ENCODE assay signal across 22 cellular contexts in genomic region chr1:70717211-70717610, GRCh38.
"Had no signal": no experiment of that assay in that cellular context is flagged by ENCODE, and none has a peak within 500 bp of the region (broad histone marks: within the 10 kb centered on the region; RNA-seq: fewer than 3 reads in every experiment).

No MANE protein-coding gene starts in this region.

- H3K4me1 ChIP-seq: colonic mucosa, gastrocnemius medialis, left lung, lower lobe of right lung had no signal

- H3K27ac ChIP-seq: colonic mucosa, epithelial cell of prostate, gastrocnemius medialis, heart right ventricle, left lung, lower lobe of right lung had no signal

- H3K4me3 ChIP-seq: colonic mucosa, esophagus squamous epithelium, gastrocnemius medialis, heart right ventricle, left lung, lower lobe of right lung had no signal

- H3K9me3 ChIP-seq: colonic mucosa, esophagus squamous epithelium, gastrocnemius medialis, left lung, lower lobe of right lung had no signal

- DNase-seq: colonic mucosa; cortex of kidney; effector CD8-positive, alpha-beta T cell; effector memory CD8-positive, alpha-beta T cell; endodermal cell; erythroblast; esophagus squamous epithelium; foreskin fibroblast; foreskin melanocyte; gastrocnemius medialis; glutamatergic neuron; head of caudate nucleus; heart right ventricle; hippocampal formation; left cardiac atrium; left lung; left ventricle myocardium superior; lower lobe of right lung; mesendoderm; midbrain; naive thymus-derived CD4-positive, alpha-beta T cell had no signal

- H3K36me3 ChIP-seq: colonic mucosa, esophagus squamous epithelium, gastrocnemius medialis, heart right ventricle, left lung, lower lobe of right lung had no signal

- H3K27me3 ChIP-seq: colonic mucosa, esophagus squamous epithelium, gastrocnemius medialis, heart right ventricle, left lung had no signal
